36 cellular contexts compared by ENCODE assay signal in genomic region chr3:163347944-163348343, GRCh38.
"Had no signal": no experiment of that assay in that cellular context is flagged by ENCODE, and none has a peak within 500 bp of the region (broad histone marks: within the 10 kb centered on the region; RNA-seq: fewer than 3 reads in every experiment).

No MANE protein-coding gene starts in this region.

- H3K27ac Mint-ChIP-seq: activated B cell treated with CpG ODN at 0.5 μM for 24 hours; activated CD4-positive, alpha-beta memory T cell treated with anti-CD3 and anti-CD28 coated beads, Interleukin-2, amount 10 ng/mL, durations not matched to agents 7 days and 5 days; activated CD8-positive, alpha-beta memory T cell treated with anti-CD3 and anti-CD28 coated beads, Interleukin-2, amount 10 ng/mL, durations not matched to agents 7 days and 5 days; activated naive CD4-positive, alpha-beta T cell treated with anti-CD3 and anti-CD28 coated beads, Interleukin-2, amount 10 ng/mL, durations not matched to agents 7 days and 5 days; activated naive CD8-positive, alpha-beta T cell; activated naive CD8-positive, alpha-beta T cell treated with anti-CD3 and anti-CD28 coated beads, Interleukin-2, amount 50 U/mL, for 24 hours had no signal

- H3K27me3 Mint-ChIP-seq: activated B cell treated with CpG ODN at 0.5 μM for 24 hours; activated CD4-positive, alpha-beta memory T cell treated with anti-CD3 and anti-CD28 coated beads, Interleukin-2, amount 10 ng/mL, durations not matched to agents 7 days and 5 days; activated CD8-positive, alpha-beta memory T cell treated with anti-CD3 and anti-CD28 coated beads, Interleukin-2, amount 10 ng/mL, durations not matched to agents 7 days and 5 days; activated naive CD4-positive, alpha-beta T cell treated with anti-CD3 and anti-CD28 coated beads, Interleukin-2, amount 10 ng/mL, durations not matched to agents 7 days and 5 days; activated naive CD8-positive, alpha-beta T cell; activated naive CD8-positive, alpha-beta T cell treated with anti-CD3 and anti-CD28 coated beads, Interleukin-2, amount 50 U/mL, for 24 hours; central memory CD8-positive, alpha-beta T cell had no signal

- H2AFZ ChIP-seq: PC-9 had no signal

- H3K9ac ChIP-seq: KMS-11 had no signal

- H3K27me3 ChIP-seq: brain microvascular endothelial cell had no signal

- H3K4me3 Mint-ChIP-seq: activated B cell treated with CpG ODN at 0.5 μM for 24 hours; activated CD4-positive, alpha-beta memory T cell treated with anti-CD3 and anti-CD28 coated beads, Interleukin-2, amount 10 ng/mL, durations not matched to agents 7 days and 5 days; activated CD8-positive, alpha-beta memory T cell treated with anti-CD3 and anti-CD28 coated beads, Interleukin-2, amount 10 ng/mL, durations not matched to agents 7 days and 5 days; activated naive CD4-positive, alpha-beta T cell treated with anti-CD3 and anti-CD28 coated beads, Interleukin-2, amount 10 ng/mL, durations not matched to agents 7 days and 5 days; activated naive CD8-positive, alpha-beta T cell; activated naive CD8-positive, alpha-beta T cell treated with anti-CD3 and anti-CD28 coated beads, Interleukin-2, amount 50 U/mL, for 24 hours; central memory CD8-positive, alpha-beta T cell had no signal

- H3K36me3 Mint-ChIP-seq: activated CD8-positive, alpha-beta memory T cell treated with anti-CD3 and anti-CD28 coated beads, Interleukin-2, amount 10 ng/mL, durations not matched to agents 7 days and 5 days; activated naive CD4-positive, alpha-beta T cell treated with anti-CD3 and anti-CD28 coated beads, Interleukin-2, amount 10 ng/mL, durations not matched to agents 7 days and 5 days; activated naive CD8-positive, alpha-beta T cell had no signal

- H3K4me3 ChIP-seq: PC-9 had no signal

- H3K27ac ChIP-seq: brain microvascular endothelial cell, KMS-11, PC-9, RWPE1, VCaP had no signal

- DNase-seq: activated B cell treated with CpG ODN at 0.5 μM for 24 hours; activated CD4-positive, alpha-beta memory T cell treated with anti-CD3 and anti-CD28 coated beads, Interleukin-2, amount 10 ng/mL, durations not matched to agents 7 days and 5 days; activated CD4-positive, alpha-beta T cell treated with anti-CD3 and anti-CD28 coated beads for 48 hours; activated CD4-positive, CD25-positive, alpha-beta regulatory T cell treated with anti-CD3 and anti-CD28 coated beads, Interleukin-2, amount 50 U/mL, for 72 hours; activated CD8-positive, alpha-beta memory T cell treated with anti-CD3 and anti-CD28 coated beads for 24 hours; activated CD8-positive, alpha-beta memory T cell treated with anti-CD3 and anti-CD28 coated beads, Interleukin-2, amount 10 ng/mL, durations not matched to agents 7 days and 5 days; activated CD8-positive, alpha-beta memory T cell treated with anti-CD3 and anti-CD28 coated beads, Interleukin-2, amount 50 U/mL, for 48 hours; activated effector memory CD4-positive, alpha-beta T cell treated with Interleukin-2 at 50 U/mL for 16 hours; activated naive CD4-positive, alpha-beta T cell treated with anti-CD3 and anti-CD28 coated beads, Interleukin-2, amount 10 ng/mL, durations not matched to agents 7 days and 5 days; activated naive CD8-positive, alpha-beta T cell treated with anti-CD3 and anti-CD28 coated beads, Interleukin-2, amount 50 U/mL, for 24 hours; activated T-cell treated with anti-CD3 and anti-CD28 coated beads, Interleukin-2, amount 50 U/mL, for 48 hours; anterior cingulate cortex; brain microvascular endothelial cell; NCI-H1048; NCI-H1105 treated with DMSO at 0.1 percent for 48 hours; NCI-H1436; NCI-H1694; NCI-H1930; NCI-H2081 treated with DMSO at 0.1 percent for 48 hours; NCI-H226; NCI-H446 treated with DMSO at 0.1 percent for 48 hours; NCI-H524 treated with DMSO at 0.1 percent for 48 hours; NCI-H748 treated with DMSO at 0.1 percent for 48 hours; NK-92 treated with Interleukin-12 subunit alpha and Interleukin-12 subunit beta, amount 100 ng/mL, for 24 hours; PC-9; SIG-M5; SW 1271; T-helper 1 cell; T-helper 2 cell; T-helper 9 cell had no signal

- H3K4me1 Mint-ChIP-seq: activated B cell treated with CpG ODN at 0.5 μM for 24 hours; activated CD4-positive, alpha-beta memory T cell treated with anti-CD3 and anti-CD28 coated beads, Interleukin-2, amount 10 ng/mL, durations not matched to agents 7 days and 5 days; activated CD8-positive, alpha-beta memory T cell treated with anti-CD3 and anti-CD28 coated beads, Interleukin-2, amount 10 ng/mL, durations not matched to agents 7 days and 5 days; activated naive CD4-positive, alpha-beta T cell treated with anti-CD3 and anti-CD28 coated beads, Interleukin-2, amount 10 ng/mL, durations not matched to agents 7 days and 5 days; activated naive CD8-positive, alpha-beta T cell treated with anti-CD3 and anti-CD28 coated beads, Interleukin-2, amount 50 U/mL, for 24 hours; central memory CD8-positive, alpha-beta T cell had no signal

- H3K4me2 ChIP-seq: KMS-11, PC-9 had no signal

- H3K36me3 ChIP-seq: brain microvascular endothelial cell had no signal

- ATAC-seq: activated CD8-positive, alpha-beta memory T cell treated with anti-CD3 and anti-CD28 coated beads, Interleukin-2, amount 10 ng/mL, durations not matched to agents 7 days and 5 days; activated naive CD8-positive, alpha-beta T cell treated with anti-CD3 and anti-CD28 coated beads, Interleukin-2, amount 50 U/mL, for 24 hours; Right ventricle myocardium inferior had no signal
